ENCODE assay signal across 1 cellular context in the genomic region with DNA sequence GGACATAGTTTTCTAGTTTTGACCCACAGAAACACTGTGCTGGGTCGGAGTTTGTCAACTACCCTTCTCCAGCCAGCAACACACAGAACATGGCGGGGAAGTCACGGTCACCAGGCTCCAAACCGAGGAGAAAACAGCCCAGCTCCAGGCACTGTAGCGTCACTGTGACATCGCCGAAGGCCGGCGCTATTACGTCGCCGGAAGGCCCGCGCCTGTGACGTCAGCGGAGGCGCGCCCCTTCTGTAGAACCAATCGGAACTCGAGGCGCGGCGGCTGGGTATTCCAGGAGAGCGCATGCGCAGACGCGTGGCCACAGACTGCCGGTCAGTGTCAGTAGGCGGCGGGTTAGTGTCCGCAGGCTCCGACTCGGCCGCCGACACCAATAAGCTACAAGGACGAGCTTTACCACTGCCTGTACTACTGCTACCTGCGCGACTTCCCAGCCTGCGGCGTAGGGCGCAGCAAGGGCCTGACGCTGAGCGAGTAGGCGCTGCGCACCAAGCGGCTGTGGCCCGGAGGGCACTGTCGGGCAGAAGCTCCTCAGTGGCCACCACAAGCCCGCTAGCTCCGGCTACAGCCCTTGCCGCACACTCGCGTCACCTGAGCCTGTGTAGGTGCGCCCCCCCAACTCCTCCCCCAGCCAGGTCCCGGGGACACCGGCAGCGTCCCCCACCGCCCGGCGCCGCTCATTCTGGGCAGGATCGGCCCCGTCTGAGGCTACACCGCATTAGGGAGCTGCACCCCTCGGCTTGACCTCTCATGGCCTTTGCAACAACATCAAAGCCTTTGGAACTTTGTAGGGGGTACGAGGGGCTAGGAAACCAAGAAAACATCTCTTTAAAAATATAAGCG.
TF ChIP-seq lines count a peak whose summit lies in the region.

No MANE protein-coding gene starts in this region.

TF ChIP-seq in K562, 482 proteins besides CTCF, POLR2A, EP300 and RAD21 (continued from another document):
- TF ChIP-seq, protein P1, sequence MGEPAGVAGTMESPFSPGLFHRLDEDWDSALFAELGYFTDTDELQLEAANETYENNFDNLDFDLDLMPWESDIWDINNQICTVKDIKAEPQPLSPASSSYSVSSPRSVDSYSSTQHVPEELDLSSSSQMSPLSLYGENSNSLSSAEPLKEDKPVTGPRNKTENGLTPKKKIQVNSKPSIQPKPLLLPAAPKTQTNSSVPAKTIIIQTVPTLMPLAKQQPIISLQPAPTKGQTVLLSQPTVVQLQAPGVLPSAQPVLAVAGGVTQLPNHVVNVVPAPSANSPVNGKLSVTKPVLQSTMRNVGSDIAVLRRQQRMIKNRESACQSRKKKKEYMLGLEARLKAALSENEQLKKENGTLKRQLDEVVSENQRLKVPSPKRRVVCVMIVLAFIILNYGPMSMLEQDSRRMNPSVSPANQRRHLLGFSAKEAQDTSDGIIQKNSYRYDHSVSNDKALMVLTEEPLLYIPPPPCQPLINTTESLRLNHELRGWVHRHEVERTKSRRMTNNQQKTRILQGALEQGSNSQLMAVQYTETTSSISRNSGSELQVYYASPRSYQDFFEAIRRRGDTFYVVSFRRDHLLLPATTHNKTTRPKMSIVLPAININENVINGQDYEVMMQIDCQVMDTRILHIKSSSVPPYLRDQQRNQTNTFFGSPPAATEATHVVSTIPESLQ (CRISPR knock-in tag; IDR thresholded peaks at IDR 0.05), result no peak
- peak; percentile 87 for TF ChIP-seq POLR2H (tag; IDR thresholded peaks at IDR 0.05; ENCODE audit: low read depth)
- TF ChIP-seq, protein P2, sequence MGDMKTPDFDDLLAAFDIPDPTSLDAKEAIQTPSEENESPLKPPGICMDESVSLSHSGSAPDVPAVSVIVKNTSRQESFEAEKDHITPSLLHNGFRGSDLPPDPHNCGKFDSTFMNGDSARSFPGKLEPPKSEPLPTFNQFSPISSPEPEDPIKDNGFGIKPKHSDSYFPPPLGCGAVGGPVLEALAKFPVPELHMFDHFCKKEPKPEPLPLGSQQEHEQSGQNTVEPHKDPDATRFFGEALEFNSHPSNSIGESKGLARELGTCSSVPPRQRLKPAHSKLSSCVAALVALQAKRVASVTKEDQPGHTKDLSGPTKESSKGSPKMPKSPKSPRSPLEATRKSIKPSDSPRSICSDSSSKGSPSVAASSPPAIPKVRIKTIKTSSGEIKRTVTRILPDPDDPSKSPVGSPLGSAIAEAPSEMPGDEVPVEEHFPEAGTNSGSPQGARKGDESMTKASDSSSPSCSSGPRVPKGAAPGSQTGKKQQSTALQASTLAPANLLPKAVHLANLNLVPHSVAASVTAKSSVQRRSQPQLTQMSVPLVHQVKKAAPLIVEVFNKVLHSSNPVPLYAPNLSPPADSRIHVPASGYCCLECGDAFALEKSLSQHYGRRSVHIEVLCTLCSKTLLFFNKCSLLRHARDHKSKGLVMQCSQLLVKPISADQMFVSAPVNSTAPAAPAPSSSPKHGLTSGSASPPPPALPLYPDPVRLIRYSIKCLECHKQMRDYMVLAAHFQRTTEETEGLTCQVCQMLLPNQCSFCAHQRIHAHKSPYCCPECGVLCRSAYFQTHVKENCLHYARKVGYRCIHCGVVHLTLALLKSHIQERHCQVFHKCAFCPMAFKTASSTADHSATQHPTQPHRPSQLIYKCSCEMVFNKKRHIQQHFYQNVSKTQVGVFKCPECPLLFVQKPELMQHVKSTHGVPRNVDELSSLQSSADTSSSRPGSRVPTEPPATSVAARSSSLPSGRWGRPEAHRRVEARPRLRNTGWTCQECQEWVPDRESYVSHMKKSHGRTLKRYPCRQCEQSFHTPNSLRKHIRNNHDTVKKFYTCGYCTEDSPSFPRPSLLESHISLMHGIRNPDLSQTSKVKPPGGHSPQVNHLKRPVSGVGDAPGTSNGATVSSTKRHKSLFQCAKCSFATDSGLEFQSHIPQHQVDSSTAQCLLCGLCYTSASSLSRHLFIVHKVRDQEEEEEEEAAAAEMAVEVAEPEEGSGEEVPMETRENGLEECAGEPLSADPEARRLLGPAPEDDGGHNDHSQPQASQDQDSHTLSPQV (IDR thresholded peaks at IDR 0.05), result 0 out of 2 replicates have a peak, but pooled peaks have one; percentile 64
- TF ChIP-seq SRSF9 (IDR thresholded peaks at IDR 0.05; ENCODE audit: borderline replicate concordance, low read depth, low read length), result no peak
